In the genomic region with DNA sequence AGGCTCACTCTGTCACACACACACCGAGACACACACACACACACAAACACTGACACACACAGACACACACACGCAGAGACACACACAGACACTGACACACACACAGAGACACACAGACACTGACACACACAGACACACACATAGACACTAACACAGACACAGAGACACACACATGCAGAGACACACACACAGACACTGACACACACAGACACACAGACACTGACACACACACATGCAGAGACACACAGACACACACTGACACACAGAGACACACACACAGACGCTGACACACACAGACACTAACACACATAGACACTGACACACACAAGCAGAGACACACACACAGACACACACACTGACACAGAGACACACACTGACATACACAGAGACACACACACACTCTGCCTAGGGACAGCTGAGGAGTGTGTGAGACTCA, we compare ENCODE assay signal across 15 cellular contexts. TPM values are rescaled to one million over a fixed set of nuclear protein-coding genes. Genes with fewer than 3 reads are reported as not detected.
A peak's percentile ranks its signal among the peaks of the same experiment; 100 is the strongest.
DNase-seq lines count a peak whose midpoint lies in the region; ATAC-seq and TF ChIP-seq lines count a peak whose summit lies in the region.
"Had no signal": no experiment of that assay in that cellular context is flagged by ENCODE, and none has a peak within 500 bp of the region (broad histone marks: within the 10 kb centered on the region; RNA-seq: fewer than 3 reads in every experiment).

No MANE protein-coding gene starts in this region.

- H3K9me3 ChIP-seq in BLaER1 (0 out of 2 replicates have a peak, but pooled peaks cover 4% of the 10 kb centered on the region), Loucy (ENCODE audit: insufficient read depth, low read depth, low read length) (no peaks in the 10 kb centered on the region), esophagus squamous epithelium (no peaks in the 10 kb centered on the region), psoas muscle (no peaks in the 10 kb centered on the region)

- H3K4me3 ChIP-seq in BLaER1, result no peak overlapping the region
- no peak overlapping the region for H3K4me3 ChIP-seq in Loucy (ENCODE audit: low read length, poor library complexity, severe bottlenecking)
- H3K4me3 ChIP-seq in esophagus squamous epithelium, result no peak overlapping the region
- no peak overlapping the region for H3K4me3 ChIP-seq in psoas muscle

- H3K9ac ChIP-seq in BLaER1 (peak overlapping the region; percentile 29; the same call in 1 of the 2 replicates), Loucy (ENCODE audit: low read depth, low read length, poor library complexity, severe bottlenecking) (peak overlapping the region; percentile 69)

- no peaks in the 10 kb centered on the region for H3K27me3 ChIP-seq in BLaER1
- no peaks in the 10 kb centered on the region for H3K27me3 ChIP-seq in Loucy (ENCODE audit: insufficient read depth, low read length, poor library complexity, severe bottlenecking)
- H3K27me3 ChIP-seq in esophagus squamous epithelium, result peaks cover 0 to 74% (median 0%) of the 10 kb centered on the region in 4 donors
- H3K27me3 ChIP-seq in psoas muscle (ENCODE audit: insufficient read depth in 3 of 3, low read length in 2 of 3), result peaks cover 0 to 6% (median 0%) of the 10 kb centered on the region in 3 donors

- DNase-seq in esophagus squamous epithelium (lab: John Stamatoyannopoulos, UW) (no peak), psoas muscle (no peak), NCI-H146 treated with DMSO at 0.1 percent for 48 hours (lab: John Stamatoyannopoulos, UW; ENCODE audit: unreplicated experiment) (no peak), NCI-H2029 treated with DMSO at 0.1 percent for 48 hours (lab: John Stamatoyannopoulos, UW) (no peak)
- DNase-seq: activated CD4-positive, alpha-beta T cell treated with anti-CD3 and anti-CD28 coated beads for 48 hours; activated naive CD4-positive, alpha-beta T cell treated with anti-CD3 and anti-CD28 coated beads, Interleukin-2, amount 10 ng/mL, durations not matched to agents 7 days and 5 days; activated T-cell treated with anti-CD3 and anti-CD28 coated beads for 4 hours; effector memory CD4-positive, alpha-beta T cell; NCI-H2107; SHP77 treated with DMSO at 0.1 percent for 48 hours had no signal

- 80 to 83% methylated on average over 1 of the region's 3 CpGs for WGBS in esophagus squamous epithelium, 2 donors
- 47 to 54% (median 54%) methylated on average over 2 to 3 of the region's 3 CpGs for whole genome bisulfite sequencing in psoas muscle, 3 donors

- intact Hi-C loops in esophagus squamous epithelium (cut with DNase I), result no loop called here
- intact Hi-C loops in psoas muscle (cut with DNase I), result no loop called here

- H3K4me1 ChIP-seq in BLaER1 (peaks cover 79% of the 10 kb centered on the region), Loucy (ENCODE audit: insufficient read depth, low read length, poor library complexity, severe bottlenecking) (peaks cover 67% of the 10 kb centered on the region), esophagus squamous epithelium (peaks cover 13 to 64% (median 25%) of the 10 kb centered on the region in 3 donors), psoas muscle (peaks cover 9% of the 10 kb centered on the region)

- TF ChIP-seq POLR2A in esophagus squamous epithelium (IDR thresholded peaks at IDR 0.05), result no peak

- peak overlapping the region; percentile 72; the same call in 1 of the 2 replicates for H3K27ac ChIP-seq in BLaER1
- H3K27ac ChIP-seq in esophagus squamous epithelium, result peak overlapping the region in 3 of 4 donors; percentile 55 to 84 (median 64)
- H3K27ac ChIP-seq in psoas muscle, result peak overlapping the region; percentile 72

- no peaks in the 10 kb centered on the region for H3K9me2 ChIP-seq in Loucy (replicated peaks; ENCODE audit: low read depth, low read length)

- H3K4me2 ChIP-seq in BLaER1, result peak overlapping the region; percentile 96
- peak overlapping the region; percentile 58 for H3K4me2 ChIP-seq in Loucy (ENCODE audit: low read depth, low read length, poor library complexity, severe bottlenecking)

- H3F3A ChIP-seq in Loucy (ENCODE audit: low read depth), result no peaks in the 10 kb centered on the region

- H2AFZ ChIP-seq in Loucy (ENCODE audit: low read length), result no peak overlapping the region

- TF ChIP-seq CTCF in Loucy (conservative IDR thresholded peaks at IDR 0.05; ENCODE audit: low read length) (no peak), esophagus squamous epithelium (IDR thresholded peaks at IDR 0.05) (no peak), psoas muscle (IDR thresholded peaks at IDR 0.05) (no peak)

- ATAC-seq in psoas muscle, result no peak
- ATAC-seq in GM19035 (IDR thresholded peaks at IDR 0.05; ENCODE audit: unreplicated experiment), result no peak
- no peak for ATAC-seq in GM21390 (IDR thresholded peaks at IDR 0.05; ENCODE audit: unreplicated experiment)

- H3K36me3 ChIP-seq in BLaER1, result no peaks in the 10 kb centered on the region
- no peaks in the 10 kb centered on the region for H3K36me3 ChIP-seq in Loucy (ENCODE audit: insufficient read depth, low read length)
- H3K36me3 ChIP-seq in esophagus squamous epithelium, result no peaks in the 10 kb centered on the region
- no peaks in the 10 kb centered on the region for H3K36me3 ChIP-seq in psoas muscle (ENCODE audit: insufficient read depth in 1 of 2, low read depth in 1 of 2)

- H4K20me1 ChIP-seq in BLaER1 (peaks cover 14% of the 10 kb centered on the region; the same call in 1 of the 2 replicates), Loucy (ENCODE audit: insufficient read depth, low read length, poor library complexity, severe bottlenecking) (no peaks in the 10 kb centered on the region)

- no peaks in the 10 kb centered on the region for H3K79me2 ChIP-seq in Loucy (ENCODE audit: insufficient read depth, low read length)

RNA-seq across cellular contexts. Expression of a gene that starts 14.3 kb away (rescaled TPM):
- not detected for total RNA-seq in esophagus squamous epithelium
- not detected for total RNA-seq in psoas muscle
- polyA plus RNA-seq in psoas muscle, result 1 to 10 TPM in 1 of 3 donors, under 1 TPM in 2; 0.04 to 3.2 (median 0.34) TPM
- total RNA-seq: omental fat pad had no signal

RNA-seq across cellular contexts. Expression of a gene that starts 15.9 kb away (rescaled TPM):
- total RNA-seq in esophagus squamous epithelium (1 to 10 TPM in 3 of 4 donors, under 1 TPM in 1; 0.79 to 4.2 (median 2.0) TPM), psoas muscle (1 to 10 TPM; 4.5 to 6.4 (median 5.6) TPM)
- polyA plus RNA-seq in psoas muscle, result 1 to 10 TPM; 1.3 to 3.1 (median 2.2) TPM

RNA-seq across cellular contexts. Expression of a gene that starts 18.1 kb away (rescaled TPM):
- total RNA-seq in esophagus squamous epithelium (100 to 1,000 TPM in 3 of 4 donors, 10 to 100 TPM in 1; 97.1 to 124 (median 116) TPM), psoas muscle (10 to 100 TPM; 40.7 to 56.0 (median 55.1) TPM)
- 100 to 1,000 TPM in 1 of 3 donors, 10 to 100 TPM in 2; 46.7 to 152 (median 89.7) TPM for polyA plus RNA-seq in psoas muscle

RNA-seq across cellular contexts. Expression of a gene that starts 48.0 kb away (rescaled TPM):
- 10 to 100 TPM; 58.7 to 89.5 (median 75.4) TPM for total RNA-seq in esophagus squamous epithelium
- 10 to 100 TPM; 20.4 to 27.3 (median 23.3) TPM for total RNA-seq in psoas muscle
- 10 to 100 TPM; 13.1 to 33.6 (median 19.7) TPM for polyA plus RNA-seq in psoas muscle
